12 cellular contexts compared by ENCODE assay signal in genomic region chr4:8761824-8762205, GRCh38.
"Had no signal": no experiment of that assay in that cellular context is flagged by ENCODE, and none has a peak within 500 bp of the region (broad histone marks: within the 10 kb centered on the region; RNA-seq: fewer than 3 reads in every experiment).

No MANE protein-coding gene starts in this region.

- H3K4me3 ChIP-seq: cardiac muscle cell, colonic mucosa, gastrocnemius medialis, ovary, transverse colon had no signal

- H3K4me1 ChIP-seq: colonic mucosa, gastrocnemius medialis, transverse colon had no signal

- H3K36me3 ChIP-seq: cardiac muscle cell, colonic mucosa, gastrocnemius medialis, ovary, transverse colon had no signal

- H3K27me3 ChIP-seq: cardiac muscle cell, colonic mucosa, ovary had no signal

- H3K27ac ChIP-seq: cardiac muscle cell, colonic mucosa, gastrocnemius medialis, ovary, transverse colon had no signal

- H3K9me3 ChIP-seq: colonic mucosa, gastrocnemius medialis, ovary, transverse colon had no signal

- ATAC-seq: activated CD4-positive, CD25-positive, alpha-beta regulatory T cell treated with anti-CD3 and anti-CD28 coated beads, Interleukin-2, amount 50 U/mL, for 24 hours; gastrocnemius medialis had no signal

- DNase-seq: activated naive CD8-positive, alpha-beta T cell treated with anti-CD3 and anti-CD28 coated beads for 36 hours; colonic mucosa; effector CD8-positive, alpha-beta T cell; kidney glomerular epithelial cell; mammary epithelial cell; nephron progenitor cell; SHP77 treated with DMSO at 0.1 percent for 48 hours; transverse colon had no signal
